29 cellular contexts compared by ENCODE assay signal in the genomic region with DNA sequence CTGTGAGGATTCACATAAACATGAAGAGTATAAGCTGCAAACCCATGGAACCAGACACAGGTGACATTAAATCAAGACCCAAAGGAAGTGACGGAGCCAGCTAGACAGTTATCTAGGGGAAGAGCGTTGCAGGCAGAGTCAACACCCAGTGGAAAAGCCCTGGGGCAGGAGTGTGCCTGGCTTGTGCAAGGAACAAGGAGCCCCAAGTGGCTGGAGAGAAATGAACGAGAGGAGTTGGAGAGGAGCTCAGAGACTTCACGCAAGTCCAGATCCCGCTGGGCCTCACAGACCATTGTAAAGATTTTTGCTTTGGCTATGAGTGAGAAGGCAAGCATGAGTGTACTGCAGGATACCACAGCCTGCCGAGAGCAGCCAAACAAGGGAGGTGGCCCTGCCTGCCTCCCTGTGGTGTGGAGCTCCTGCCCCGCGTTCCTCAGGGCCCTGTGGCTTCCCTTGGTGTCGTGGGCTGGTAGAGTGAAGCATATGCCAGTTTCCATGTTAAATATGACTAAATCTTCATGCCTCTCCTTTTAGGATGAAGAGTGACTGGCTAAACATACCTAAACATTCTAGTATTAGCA.
"Had no signal": no experiment of that assay in that cellular context is flagged by ENCODE, and none has a peak within 500 bp of the region (broad histone marks: within the 10 kb centered on the region; RNA-seq: fewer than 3 reads in every experiment).

No MANE protein-coding gene starts in this region.

- H3K4me3 Mint-ChIP-seq: activated CD8-positive, alpha-beta T cell treated with anti-CD3 and anti-CD28 coated beads, Interleukin-2, amount 10 ng/mL, durations not matched to agents 7 days and 5 days; T-helper 2 cell treated with Interferon-gamma antibody and Interleukin-4, amounts not matched to agents 5 μg/mL and 100 μg/mL, for 36 hours had no signal

- H3K27ac ChIP-seq: KMS-11, Peyer's patch, SJSA1 had no signal

- ATAC-seq: activated CD8-positive, alpha-beta T cell treated with anti-CD3 and anti-CD28 coated beads, Interleukin-2, amount 10 ng/mL, durations not matched to agents 7 days and 5 days; activated naive CD4-positive, alpha-beta T cell treated with anti-CD3 and anti-CD28 coated beads, Interleukin-2, amount 50 U/mL, for 72 hours; SK-N-SH treated with all-trans-retinoic acid at 6 μM for 48 hours had no signal

- H3K4me1 ChIP-seq: SJSA1 had no signal

- H3K36me3 Mint-ChIP-seq: activated naive CD4-positive, alpha-beta T cell treated with anti-CD3 and anti-CD28 coated beads, Interleukin-2, amount 50 U/mL, for 72 hours had no signal

- H3K9ac ChIP-seq: KMS-11 had no signal

- H3K36me3 ChIP-seq: MG63, Peyer's patch, SJSA1 had no signal

- H3K4me2 ChIP-seq: KMS-11 had no signal

- H3K4me3 ChIP-seq: MG63, Peyer's patch, SJSA1 had no signal

- H3K27me3 ChIP-seq: MG63, Peyer's patch, SJSA1 had no signal

- H3K9me3 Mint-ChIP-seq: activated naive CD4-positive, alpha-beta T cell treated with anti-CD3 and anti-CD28 coated beads, Interleukin-2, amount 50 U/mL, for 72 hours; T-helper 2 cell treated with Interferon-gamma antibody and Interleukin-4, amounts not matched to agents 5 μg/mL and 100 μg/mL, for 36 hours had no signal

- DNase-seq: activated CD4-positive, alpha-beta T cell treated with anti-CD3 and anti-CD28 coated beads for 48 hours; activated CD4-positive, alpha-beta T cell treated with anti-CD3 and anti-CD28 coated beads, Interleukin-2, amount 50 U/mL, for 4 hours; activated CD4-positive, CD25-positive, alpha-beta regulatory T cell treated with anti-CD3 and anti-CD28 coated beads, Interleukin-2, amount 50 U/mL, for 72 hours; activated CD8-positive, alpha-beta memory T cell treated with anti-CD3 and anti-CD28 coated beads, Interleukin-2, amount 50 U/mL, for 48 hours; activated CD8-positive, alpha-beta T cell treated with anti-CD3 and anti-CD28 coated beads, Interleukin-2, amount 10 ng/mL, durations not matched to agents 7 days and 5 days; activated effector memory CD4-positive, alpha-beta T cell treated with Interleukin-2 at 50 U/mL for 16 hours; activated naive CD4-positive, alpha-beta T cell; activated T-cell treated with anti-CD3 and anti-CD28 coated beads, Interleukin-2, amount 50 U/mL, for 1 hour; anterior cingulate cortex; cerebellar nuclear complex; MG63; MV-4-11; NCI-H1092 treated with DMSO at 0.1 percent for 48 hours; NCI-H1417 treated with DMSO at 0.1 percent for 48 hours; NCI-H1694; NCI-H2029; NCI-H2107; NCI-H2171 treated with DMSO at 0.1 percent for 48 hours; NCI-H226; NCI-H526; NCI-H82; Peyer's patch; SHP77; SW 1271 had no signal

- H3K9me3 ChIP-seq: MG63, Peyer's patch, SJSA1 had no signal

- H3K27ac Mint-ChIP-seq: activated CD8-positive, alpha-beta T cell treated with anti-CD3 and anti-CD28 coated beads, Interleukin-2, amount 10 ng/mL, durations not matched to agents 7 days and 5 days; T-helper 2 cell treated with Interferon-gamma antibody and Interleukin-4, amounts not matched to agents 5 μg/mL and 100 μg/mL, for 36 hours had no signal
